In the genomic region with DNA sequence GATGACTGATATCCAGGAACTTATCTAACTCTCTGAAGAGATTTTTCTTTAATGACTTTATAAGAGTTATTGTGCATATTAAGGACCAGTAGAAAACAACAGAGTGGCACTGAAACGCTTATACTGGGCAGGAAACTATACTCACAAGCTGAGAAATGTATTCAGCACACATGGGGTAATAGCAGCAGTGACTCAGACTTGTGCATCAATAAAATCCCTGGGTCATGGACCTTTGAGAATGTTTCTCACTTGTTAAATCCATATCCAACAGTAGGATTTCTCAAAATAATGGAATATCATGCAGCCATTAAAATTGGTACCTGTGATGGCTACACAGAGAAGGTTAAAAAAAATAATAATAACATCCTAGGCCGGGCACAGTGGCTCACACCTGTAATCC, we compare ENCODE assay signal across 15 cellular contexts.
"Had no signal": no experiment of that assay in that cellular context is flagged by ENCODE, and none has a peak within 500 bp of the region (broad histone marks: within the 10 kb centered on the region; RNA-seq: fewer than 3 reads in every experiment).

No MANE protein-coding gene starts in this region.

- H3K9me3 ChIP-seq: esophagus muscularis mucosa, gastrocnemius medialis, heart right ventricle had no signal

- FAIRE-seq: endometrium had no signal

- H3K79me2 ChIP-seq: parathyroid adenoma had no signal

- H3K27me3 ChIP-seq: esophagus muscularis mucosa, gastrocnemius medialis, heart right ventricle had no signal

- H3K4me3 ChIP-seq: esophagus muscularis mucosa, gastrocnemius medialis, heart right ventricle, lung had no signal

- H3K27me3 Mint-ChIP-seq: naive B cell; stimulated activated memory B cell treated with anti-CD40 and anti-IgM and Interleukin-4, amounts not matched to agents 10 μg/mL and 1 μg/mL and 100 μg/mL, for 72 hours had no signal

- H3K27ac ChIP-seq: esophagus muscularis mucosa, gastrocnemius medialis, heart right ventricle, parathyroid adenoma had no signal

- H3K4me3 Mint-ChIP-seq: naive B cell; stimulated activated memory B cell treated with anti-CD40 and anti-IgM and Interleukin-4, amounts not matched to agents 10 μg/mL and 1 μg/mL and 100 μg/mL, for 72 hours had no signal

- H2AFZ ChIP-seq: parathyroid adenoma had no signal

- H3K4me1 ChIP-seq: esophagus muscularis mucosa, heart right ventricle, parathyroid adenoma had no signal

- H3K36me3 Mint-ChIP-seq: naive B cell; stimulated activated memory B cell treated with anti-CD40 and anti-IgM and Interleukin-4, amounts not matched to agents 10 μg/mL and 1 μg/mL and 100 μg/mL, for 72 hours had no signal

- H3K9ac ChIP-seq: parathyroid adenoma had no signal

- H3K27ac Mint-ChIP-seq: stimulated activated memory B cell treated with anti-CD40 and anti-IgM and Interleukin-4, amounts not matched to agents 10 μg/mL and 1 μg/mL and 100 μg/mL, for 72 hours had no signal

- H3K4me1 Mint-ChIP-seq: stimulated activated memory B cell treated with anti-CD40 and anti-IgM and Interleukin-4, amounts not matched to agents 10 μg/mL and 1 μg/mL and 100 μg/mL, for 72 hours had no signal

- ATAC-seq: activated CD4-positive, CD25-positive, alpha-beta regulatory T cell treated with anti-CD3 and anti-CD28 coated beads, Interleukin-2, amount 50 U/mL, for 24 hours; gastrocnemius medialis; heart right ventricle; left cardiac atrium; stimulated activated memory B cell treated with anti-CD40 and anti-IgM and Interleukin-4, amounts not matched to agents 10 μg/mL and 1 μg/mL and 100 μg/mL, for 72 hours had no signal

- DNase-seq: activated CD4-positive, alpha-beta T cell treated with anti-CD3 and anti-CD28 coated beads, Interleukin-2, amount 50 U/mL, for 1 hour; activated naive CD4-positive, alpha-beta T cell treated with Interleukin-2 at 50 U/mL for 16 hours; aorta; gastrocnemius medialis; heart right ventricle; left cardiac atrium; naive B cell; stimulated activated CD4-positive, alpha-beta T cell treated with anti-CD3 and anti-CD28 coated beads, Interleukin-2, amount 100 ng/mL, for 48 hours; T-helper 9 cell had no signal

- H3K9me3 Mint-ChIP-seq: naive B cell; stimulated activated memory B cell treated with anti-CD40 and anti-IgM and Interleukin-4, amounts not matched to agents 10 μg/mL and 1 μg/mL and 100 μg/mL, for 72 hours had no signal

- H3K36me3 ChIP-seq: esophagus muscularis mucosa, gastrocnemius medialis, heart right ventricle had no signal
